8 cellular contexts compared by ENCODE assay signal in genomic region chr11:59615637-59616395, GRCh38. TPM values are rescaled to one million over a fixed set of nuclear protein-coding genes. Genes with fewer than 3 reads are reported as not detected.
DNase-seq lines count a peak whose midpoint lies in the region; ATAC-seq and TF ChIP-seq lines count a peak whose summit lies in the region.

Gene OSBP, minus strand, starts transcription at chr11:59615774. Its CDS starts 110 bp downstream, at chr11:59615664.

- H3K4me3 ChIP-seq in heart right ventricle (peak within 1 kb of the TSS; percentile 66 to 93 (median 86)), upper lobe of left lung (peak within 1 kb of the TSS; percentile 81 to 91 (median 86))

- intact Hi-C loops in heart right ventricle (cut with DNase I) (loop anchor here in 8 of 10 donors (1.0 to 10.0 kb wide), 6 partner anchors 51 to 64 kb away; partner anchors contain the start of gene PATL1 (in 6 of the 8)), posterior cingulate gyrus (cut with DNase I) (loop anchor here (1.0 to 10.0 kb wide), 3 partner anchors 53 to 139 kb away; partner anchors contain the start of genes PATL1 and STX3)

- peak within 1 kb of the TSS; percentile 98 for H3K4me3 Mint-ChIP-seq in T-helper 1 cell treated with Interleukin-12 subunit alpha and Interleukin-12 subunit beta and Interleukin-4 antibody, amounts not matched to agents 30 μg/mL and 1 μg/mL, for 36 hours

- peaks cover 0 to 47% (median 42%) of the 10 kb centered on the region in 9 donors for H3K4me1 ChIP-seq in heart right ventricle
- peaks cover 30 to 45% (median 41%) of the 10 kb centered on the region in 4 donors for H3K4me1 ChIP-seq in upper lobe of left lung

- peak; percentile 81 for ATAC-seq in HG02884 (IDR thresholded peaks at IDR 0.05; ENCODE audit: unreplicated experiment)
- peak; percentile 93 to 97 (median 94) for ATAC-seq in heart right ventricle
- ATAC-seq in upper lobe of left lung (ENCODE audit: low FRiP score in 2 of 2): peak; percentile 95 to 99

- no peaks in the 10 kb centered on the region for H3K27me3 Mint-ChIP-seq in T-helper 1 cell treated with Interleukin-12 subunit alpha and Interleukin-12 subunit beta and Interleukin-4 antibody, amounts not matched to agents 30 μg/mL and 1 μg/mL, for 36 hours (ENCODE audit: low read depth)

- peak within 1 kb of the TSS; percentile 92 for H3K27ac Mint-ChIP-seq in T-helper 1 cell treated with Interleukin-12 subunit alpha and Interleukin-12 subunit beta and Interleukin-4 antibody, amounts not matched to agents 30 μg/mL and 1 μg/mL, for 36 hours

- H3K27me3 ChIP-seq in heart right ventricle (no peaks in the 10 kb centered on the region), upper lobe of left lung (no peaks in the 10 kb centered on the region)

- H3K9me3 Mint-ChIP-seq in T-helper 1 cell treated with Interleukin-12 subunit alpha and Interleukin-12 subunit beta and Interleukin-4 antibody, amounts not matched to agents 30 μg/mL and 1 μg/mL, for 36 hours: no peaks in the 10 kb centered on the region

- in situ Hi-C loops in GM13977 (cut with MboI; ENCODE audit: low pct_unique_long_range_greater_than_20kb, low sequenced_read_pairs, unreplicated experiment): no loop called here

- peaks cover 11% of the 10 kb centered on the region for H3K36me3 Mint-ChIP-seq in T-helper 1 cell treated with Interleukin-12 subunit alpha and Interleukin-12 subunit beta and Interleukin-4 antibody, amounts not matched to agents 30 μg/mL and 1 μg/mL, for 36 hours (ENCODE audit: low read depth)

- peak in 3 of 4 donors; percentile 59 to 92 (median 91) for TF ChIP-seq POLR2A in upper lobe of left lung (IDR thresholded peaks at IDR 0.05)

- peaks cover 0 to 11% (median 0%) of the 10 kb centered on the region in 9 donors for H3K36me3 ChIP-seq in heart right ventricle
- H3K36me3 ChIP-seq in upper lobe of left lung: no peaks in the 10 kb centered on the region

- H3K27ac ChIP-seq in heart right ventricle (peak within 1 kb of the TSS; percentile 71 to 97 (median 92)), upper lobe of left lung (peak within 1 kb of the TSS; percentile 91 to 97 (median 92))

- peak; percentile 99 for DNase-seq in GM13977 (ENCODE audit: low spot score)
- DNase-seq in NCI-H1694 (lab: John Stamatoyannopoulos, UW): peak; percentile 99
- peak; percentile 100 for DNase-seq in amniotic stem cell (lab: John Stamatoyannopoulos, UW)
- DNase-seq in heart right ventricle: peak; percentile 97 to 100
- peak; percentile 98 to 100 (median 100) for DNase-seq in posterior cingulate gyrus
- peak; percentile 98 to 99 for DNase-seq in upper lobe of left lung

- H3K9me3 ChIP-seq in heart right ventricle (no peaks in the 10 kb centered on the region), upper lobe of left lung (no peaks in the 10 kb centered on the region)

- 0% methylated on average over 54 to 55 of the region's 55 CpGs for WGBS in heart right ventricle, 2 donors
- 0% methylated on average over 16 to 26 of the region's 55 CpGs for WGBS in upper lobe of left lung, 2 donors

- TF ChIP-seq CTCF in GM13977 (IDR thresholded peaks at IDR 0.05; ENCODE audit: extremely low read depth, insufficient read depth, missing control alignments): no peak
- peak in 2 of 9 donors; percentile 0 to 27 for TF ChIP-seq CTCF in heart right ventricle (IDR thresholded peaks at IDR 0.05)
- TF ChIP-seq CTCF in upper lobe of left lung (IDR thresholded peaks at IDR 0.05): peak in 2 of 6 experiments; percentile 4

- no peak for TF ChIP-seq EP300 in upper lobe of left lung (IDR thresholded peaks at IDR 0.05)

- peaks cover 39% of the 10 kb centered on the region for H3K4me1 Mint-ChIP-seq in T-helper 1 cell treated with Interleukin-12 subunit alpha and Interleukin-12 subunit beta and Interleukin-4 antibody, amounts not matched to agents 30 μg/mL and 1 μg/mL, for 36 hours (ENCODE audit: low read depth)

RNA-seq across cellular contexts. Expression of gene OSBP, which starts in this region (rescaled TPM):
- 10 to 100 TPM; 30.2 to 46.8 (median 39.3) TPM for total RNA-seq in heart right ventricle
- 10 to 100 TPM; 11.2 to 13.8 TPM for polyA plus RNA-seq in heart right ventricle
- total RNA-seq in upper lobe of left lung: 10 to 100 TPM; 24.4 to 52.6 (median 35.0) TPM

Comparison
In these comparisons a context has a peak if more than half of its experiments do, and no peak if none do; other contexts are left out.
1. Peak in every context shown above with its lines: DNase-seq, ATAC-seq, H3K4me3 ChIP-seq and H3K27ac ChIP-seq.